Comparison of ENCODE assay signal across 21 cellular contexts in the genomic region with DNA sequence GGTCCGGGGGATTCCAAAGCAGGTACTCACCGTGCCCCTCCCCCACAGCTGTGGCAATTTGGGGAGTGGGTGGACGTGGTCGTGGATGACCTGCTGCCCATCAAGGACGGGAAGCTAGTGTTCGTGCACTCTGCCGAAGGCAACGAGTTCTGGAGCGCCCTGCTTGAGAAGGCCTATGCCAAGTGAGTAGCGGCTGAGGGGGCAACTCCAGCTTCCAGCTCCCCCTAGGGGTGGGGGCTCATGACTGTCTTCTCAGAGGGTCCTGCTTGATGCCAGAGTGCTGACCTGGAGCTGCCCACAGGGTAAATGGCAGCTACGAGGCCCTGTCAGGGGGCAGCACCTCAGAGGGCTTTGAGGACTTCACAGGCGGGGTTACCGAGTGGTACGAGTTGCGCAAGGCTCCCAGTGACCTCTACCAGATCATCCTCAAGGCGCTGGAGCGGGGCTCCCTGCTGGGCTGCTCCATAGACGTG. TPM values are rescaled to one million over a fixed set of nuclear protein-coding genes. Genes with fewer than 3 reads are reported as not detected.
DNase-seq lines count a peak whose midpoint lies in the region; ATAC-seq, FAIRE-seq and TF ChIP-seq lines count a peak whose summit lies in the region.
"Had no signal": no experiment of that assay in that cellular context is flagged by ENCODE, and none has a peak within 500 bp of the region (broad histone marks: within the 10 kb centered on the region; RNA-seq: fewer than 3 reads in every experiment).

No MANE protein-coding gene starts in this region.

- H3K4me3 ChIP-seq in HUES48 (ENCODE audit: low read depth, low read length): peak overlapping the region; percentile 38
- no peak overlapping the region for H3K4me3 ChIP-seq in kidney (ENCODE audit: low read length in 2 of 2)
- no peak overlapping the region for H3K4me3 ChIP-seq in small intestine (ENCODE audit: low read depth in 1 of 2, low read length in 2 of 2)
- H3K4me3 ChIP-seq: SJSA1 had no signal

- 85 to 91% (median 89%) methylated on average over 18 of the region's 18 CpGs for WGBS in small intestine, 3 donors

- peak overlapping the region; percentile 82 for H3K27ac ChIP-seq in HUES48 (ENCODE audit: low read depth, low read length)
- no peak overlapping the region for H3K27ac ChIP-seq in kidney (ENCODE audit: low read depth in 2 of 2, low read length in 2 of 2)
- no peak overlapping the region for H3K27ac ChIP-seq in small intestine (ENCODE audit: low read depth in 1 of 2, low read length in 1 of 2)
- H3K27ac ChIP-seq: SJSA1 had no signal

- H3K4me1 ChIP-seq in HUES48 (ENCODE audit: control insufficient read depth, insufficient read depth, low read length) (peaks cover 34% of the 10 kb centered on the region), kidney (ENCODE audit: control insufficient read depth in 1 of 2, insufficient read depth in 1 of 2, low read depth in 1 of 2, low read length in 2 of 2) (peaks cover 0 to 16% of the 10 kb centered on the region in 2 donors), small intestine (ENCODE audit: control insufficient read depth in 2 of 2, insufficient read depth in 1 of 2, low read depth in 1 of 2, low read length in 1 of 2) (peaks cover 0 to 3% of the 10 kb centered on the region in 2 donors)

- FAIRE-seq in kidney (lab: Jason Lieb, UNC) (no peak), small intestine (lab: Jason Lieb, UNC) (no peak)

- H3K9ac ChIP-seq in HUES48 (ENCODE audit: low read depth, low read length): no peak overlapping the region
- no peak overlapping the region for H3K9ac ChIP-seq in kidney (ENCODE audit: low read length in 2 of 2)

- H3K36me3 ChIP-seq in HUES48 (ENCODE audit: control insufficient read depth, insufficient read depth, low read length): peaks cover 56% of the 10 kb centered on the region
- peaks cover 20 to 34% of the 10 kb centered on the region in 2 donors for H3K36me3 ChIP-seq in kidney (ENCODE audit: control insufficient read depth in 1 of 2, insufficient read depth in 2 of 2, low read length in 2 of 2)
- peaks cover 12 to 19% of the 10 kb centered on the region in 2 donors for H3K36me3 ChIP-seq in small intestine (ENCODE audit: control insufficient read depth in 2 of 2, insufficient read depth in 2 of 2, low read length in 2 of 2)

- peak; percentile 30 for DNase-seq in ELF-1 (ENCODE audit: low read depth, low spot score)
- peak; percentile 86 for DNase-seq in amniotic epithelial cell (ENCODE audit: low read depth)
- DNase-seq in kidney: peak; percentile 69
- no peak for DNase-seq in stimulated activated naive CD4-positive, alpha-beta T cell (lab: John Stamatoyannopoulos, UW)
- DNase-seq in small intestine: no peak
- no peak for DNase-seq in omental fat pad (ENCODE audit: low spot score)
- DNase-seq: C1 segment of cervical spinal cord; cerebellar nuclear complex; left ventricle myocardium superior; natural killer cell; NCI-H1048; NCI-H2171 treated with DMSO at 0.1 percent for 48 hours; stimulated activated CD4-positive, alpha-beta T cell treated with anti-CD3 and anti-CD28 coated beads, Interleukin-4, amount 100 ng/mL, for 4 hours; stimulated activated naive CD4-positive, alpha-beta T cell treated with Interleukin-2 at 50 U/mL for 16 hours had no signal

- intact Hi-C loops in kidney (cut with DNase I): no loop called here

- TF ChIP-seq CTCF in kidney (IDR thresholded peaks at IDR 0.05; ENCODE audit: borderline replicate concordance, extremely low read depth, insufficient read depth) (no peak), omental fat pad (IDR thresholded peaks at IDR 0.05) (no peak)

- ATAC-seq in omental fat pad (ENCODE audit: low FRiP score) (no peak), HG03196 (IDR thresholded peaks at IDR 0.05; ENCODE audit: unreplicated experiment) (no peak)
- ATAC-seq: activated naive CD4-positive, alpha-beta T cell treated with anti-CD3 and anti-CD28 coated beads, Interleukin-2, amount 50 U/mL, for 72 hours; left ventricle myocardium superior; natural killer cell; right cardiac atrium had no signal

- no peaks in the 10 kb centered on the region for H3K9me3 ChIP-seq in HUES48 (ENCODE audit: control insufficient read depth, insufficient read depth, low read length)
- no peaks in the 10 kb centered on the region for H3K9me3 ChIP-seq in kidney (ENCODE audit: control insufficient read depth in 1 of 2, low read length in 2 of 2)
- H3K9me3 ChIP-seq in small intestine (ENCODE audit: control insufficient read depth, low read depth): no peaks in the 10 kb centered on the region
- H3K9me3 ChIP-seq: SJSA1 had no signal

- H3K27me3 ChIP-seq in HUES48 (ENCODE audit: control insufficient read depth, insufficient read depth, low read length): no peaks in the 10 kb centered on the region
- no peaks in the 10 kb centered on the region for H3K27me3 ChIP-seq in small intestine (ENCODE audit: control insufficient read depth in 2 of 2, insufficient read depth in 2 of 2, low read length in 2 of 2)
- H3K27me3 ChIP-seq: SJSA1 had no signal

RNA-seq across cellular contexts. Expression of a gene that starts 4.2 kb away (rescaled TPM):
- total RNA-seq in kidney (328 TPM), omental fat pad (100 to 1,000 TPM in 2 of 4 donors, 10 to 100 TPM in 2; 72.8 to 109 (median 92.9) TPM)
- polyA plus RNA-seq in kidney (ENCODE audit: insufficient read depth, low read depth, low replicate concordance) (92.5 TPM), small intestine (100 to 1,000 TPM; 197 to 218 (median 212) TPM)

RNA-seq across cellular contexts. Expression of a gene that starts 15.9 kb away (rescaled TPM):
- not detected for total RNA-seq in kidney
- polyA plus RNA-seq in kidney (ENCODE audit: insufficient read depth, low read depth, low replicate concordance): 0.43 TPM
- under 1 TPM in 1 of 3 donors, not detected in 2; 0.13 TPM for polyA plus RNA-seq in small intestine
- not detected for total RNA-seq in omental fat pad
- total RNA-seq: activated naive CD4-positive, alpha-beta T cell treated with anti-CD3 and anti-CD28 coated beads, Interleukin-2, amount 50 U/mL, for 72 hours; H4; left ventricle myocardium superior; natural killer cell; right cardiac atrium; SJSA1; urinary bladder had no signal
- polyA plus RNA-seq: right cardiac atrium, urinary bladder had no signal

RNA-seq across cellular contexts. Expression of a gene that starts 51.6 kb away (rescaled TPM):
- total RNA-seq in kidney: 69.8 TPM
- polyA plus RNA-seq in kidney (ENCODE audit: insufficient read depth, low read depth, low replicate concordance): 21.2 TPM
- polyA plus RNA-seq in small intestine: 10 to 100 TPM; 10.5 to 26.7 (median 12.3) TPM
- total RNA-seq in omental fat pad: 10 to 100 TPM; 47.1 to 58.2 (median 50.5) TPM

Comparison
In these comparisons a context has a peak if more than half of its experiments do, and no peak if none do; other contexts are left out.
1. DNase-seq: peak in ELF-1 (single experiment), amniotic epithelial cell (single experiment) and kidney (single experiment); none in stimulated activated naive CD4-positive, alpha-beta T cell (0 of 6), small intestine (single experiment) and omental fat pad (single experiment).